Comparison of ENCODE assay signal across 8 cellular contexts in genomic region chr11:61482513-61482912, GRCh38. TPM values are rescaled to one million over a fixed set of nuclear protein-coding genes. Genes with fewer than 3 reads are reported as not detected.
DNase-seq lines count a peak whose midpoint lies in the region; ATAC-seq and TF ChIP-seq lines count a peak whose summit lies in the region.

No MANE protein-coding gene starts in this region.

- peaks cover 11% of the 10 kb centered on the region for H3K27me3 ChIP-seq in lower lobe of right lung (ENCODE audit: low read depth)

- H3K4me3 Mint-ChIP-seq in activated naive CD4-positive, alpha-beta T cell treated with anti-CD3 and anti-CD28 coated beads, Interleukin-2, amount 10 ng/mL, durations not matched to agents 7 days and 5 days, result no peak overlapping the region

- H3K9me3 Mint-ChIP-seq in activated naive CD4-positive, alpha-beta T cell treated with anti-CD3 and anti-CD28 coated beads, Interleukin-2, amount 10 ng/mL, durations not matched to agents 7 days and 5 days, result no peaks in the 10 kb centered on the region

- peak overlapping the region; percentile 42 for H3K27ac Mint-ChIP-seq in activated naive CD4-positive, alpha-beta T cell treated with anti-CD3 and anti-CD28 coated beads, Interleukin-2, amount 10 ng/mL, durations not matched to agents 7 days and 5 days

- H3K4me1 ChIP-seq in lower lobe of right lung, result peaks cover 6% of the 10 kb centered on the region

- H3K9me3 ChIP-seq in lower lobe of right lung, result no peaks in the 10 kb centered on the region

- no peak for DNase-seq in AG10803 (ENCODE audit: low read depth)
- peak; percentile 36 for DNase-seq in HT1080 (ENCODE audit: low read depth)
- DNase-seq in activated naive CD4-positive, alpha-beta T cell treated with anti-CD3 and anti-CD28 coated beads, Interleukin-2, amount 10 ng/mL, durations not matched to agents 7 days and 5 days, result peak; percentile 41
- DNase-seq in lower lobe of right lung, result no peak
- DNase-seq in putamen (ENCODE audit: low spot score), result no peak
- no peak for DNase-seq in GOT3 (lab: John Stamatoyannopoulos, UW)

- CTCF ChIA-PET in activated naive CD4-positive, alpha-beta T cell treated with anti-CD3 and anti-CD28 coated beads, Interleukin-2, amount 10 ng/mL, durations not matched to agents 7 days and 5 days (lab: Charles Lee), result interaction anchor here (0.8 to 9.2 kb wide), 9 partner anchors 8 to 36 kb away, joined by 3 to 141 read pairs (median 6); partner anchors contain the start of gene LRRC10B

- peak; percentile 9 to 32 for ATAC-seq in lower lobe of right lung
- ATAC-seq in GM21717 (IDR thresholded peaks at IDR 0.05; ENCODE audit: unreplicated experiment), result no peak
- no peak for ATAC-seq in GM18870 (IDR thresholded peaks at IDR 0.05; ENCODE audit: unreplicated experiment)

- no peak overlapping the region for H3K27ac ChIP-seq in lower lobe of right lung

- H3K27me3 Mint-ChIP-seq in activated naive CD4-positive, alpha-beta T cell treated with anti-CD3 and anti-CD28 coated beads, Interleukin-2, amount 10 ng/mL, durations not matched to agents 7 days and 5 days, result peaks cover 9% of the 10 kb centered on the region

- H3K4me1 Mint-ChIP-seq in activated naive CD4-positive, alpha-beta T cell treated with anti-CD3 and anti-CD28 coated beads, Interleukin-2, amount 10 ng/mL, durations not matched to agents 7 days and 5 days, result peaks cover 7% of the 10 kb centered on the region

- intact Hi-C loops in lower lobe of right lung (cut with DNase I), result no loop called here

- H3K36me3 Mint-ChIP-seq in activated naive CD4-positive, alpha-beta T cell treated with anti-CD3 and anti-CD28 coated beads, Interleukin-2, amount 10 ng/mL, durations not matched to agents 7 days and 5 days, result no peaks in the 10 kb centered on the region

- peak; percentile 59 for TF ChIP-seq CTCF in AG10803 (conservative IDR thresholded peaks at IDR 0.05; ENCODE audit: low read length)
- peak; percentile 41 for TF ChIP-seq CTCF in lower lobe of right lung (IDR thresholded peaks at IDR 0.05)

- H3K4me3 ChIP-seq in AG10803 (ENCODE audit: low read length) (no peak overlapping the region), lower lobe of right lung (no peak overlapping the region)

- no peaks in the 10 kb centered on the region for H3K36me3 ChIP-seq in lower lobe of right lung

RNA-seq across cellular contexts. Expression of gene LRRC10B, which starts 26.0 kb away (rescaled TPM):
- total RNA-seq in HT1080 (2014; rRNA removed; shearing (Covaris generic)), result not detected in 2 replicates
- polyA plus RNA-seq in HT1080 (2015; cell fraction: cytosol; rRNA removed), result not detected in 2 replicates
- not detected in 2 replicates for polyA plus RNA-seq in HT1080 (2015; cell fraction: nucleus; rRNA removed)
- total RNA-seq in lower lobe of right lung, result 6.4 TPM

RNA-seq across cellular contexts. Expression of gene SDHAF2, which starts 52.6 kb away (rescaled TPM):
- total RNA-seq in HT1080 (2014; rRNA removed; shearing (Covaris generic)), result 82.5 and 85.3 TPM in 2 replicates
- polyA plus RNA-seq in HT1080 (2015; cell fraction: cytosol; rRNA removed), result 53.5 and 76.6 TPM in 2 replicates
- 53.0 and 59.1 TPM in 2 replicates for polyA plus RNA-seq in HT1080 (2015; cell fraction: nucleus; rRNA removed)
- total RNA-seq in lower lobe of right lung, result 35.2 TPM

RNA-seq across cellular contexts. Expression of gene CPSF7, which starts 52.7 kb away (rescaled TPM):
- 33.4 and 48.1 TPM in 2 replicates for total RNA-seq in HT1080 (2014; rRNA removed; shearing (Covaris generic))
- polyA plus RNA-seq in HT1080 (2015; cell fraction: cytosol; rRNA removed), result 49.0 and 53.4 TPM in 2 replicates
- polyA plus RNA-seq in HT1080 (2015; cell fraction: nucleus; rRNA removed), result 114 and 120 TPM in 2 replicates
- 69.8 TPM for total RNA-seq in lower lobe of right lung

Comparison
In these comparisons a context has a peak if more than half of its experiments do, and no peak if none do; other contexts are left out.
1. DNase-seq: peak in HT1080 (single experiment) and activated naive CD4-positive, alpha-beta T cell treated with anti-CD3 and anti-CD28 coated beads, Interleukin-2, amount 10 ng/mL, durations not matched to agents 7 days and 5 days (single experiment); none in AG10803 (single experiment), lower lobe of right lung (single experiment), putamen (single experiment) and GOT3 (single experiment).
2. ATAC-seq: peak in lower lobe of right lung (2 of 2); none in GM21717 (single experiment) and GM18870 (single experiment).